ENCODE assay signal across 11 cellular contexts in genomic region chr9:110343537-110343936, GRCh38. TPM values are rescaled to one million over a fixed set of nuclear protein-coding genes. Genes with fewer than 3 reads are reported as not detected.
"Had no signal": no experiment of that assay in that cellular context is flagged by ENCODE, and none has a peak within 500 bp of the region (broad histone marks: within the 10 kb centered on the region; RNA-seq: fewer than 3 reads in every experiment).

No MANE protein-coding gene starts in this region.

- H3K4me3 ChIP-seq: GM23248, HAP-1 had no signal

- H3K9me3 Mint-ChIP-seq: HFFc6, IgD-negative memory B cell had no signal

- H3K27ac ChIP-seq: GM23248, HL-60 had no signal

- H3K4me1 ChIP-seq: HAP-1 had no signal

- H3K4me1 Mint-ChIP-seq: IgD-negative memory B cell had no signal

- H3K27ac Mint-ChIP-seq: HFFc6, IgD-negative memory B cell had no signal

- H3K4me3 Mint-ChIP-seq: HFFc6, IgD-negative memory B cell had no signal

- H3K36me3 ChIP-seq: HAP-1 had no signal

- H3K9me3 ChIP-seq: HAP-1 had no signal

- ATAC-seq: HCT116, HepG2 had no signal

- H3K36me3 Mint-ChIP-seq: IgD-negative memory B cell had no signal

- DNase-seq: GM23248, GOT3, H7, HFFc6 had no signal

- H3K9ac ChIP-seq: GM23248 had no signal

- H2AFZ ChIP-seq: GM23248 had no signal

RNA-seq across cellular contexts. Expression of gene TXNDC8, which starts 5.9 kb away (rescaled TPM):
- total RNA-seq: GM23248, H4, H7, HepG2, HFFc6, HT1080 had no signal
- polyA plus RNA-seq: GM23248, HepG2, IgD-negative memory B cell had no signal
